17 cellular contexts compared by ENCODE assay signal in genomic region chr9:128718047-128718446, GRCh38. TPM values are rescaled to one million over a fixed set of nuclear protein-coding genes. Genes with fewer than 3 reads are reported as not detected.
DNase-seq lines count a peak whose midpoint lies in the region; ATAC-seq, FAIRE-seq and TF ChIP-seq lines count a peak whose summit lies in the region.
"Had no signal": no experiment of that assay in that cellular context is flagged by ENCODE, and none has a peak within 500 bp of the region (broad histone marks: within the 10 kb centered on the region; RNA-seq: fewer than 3 reads in every experiment).

No MANE protein-coding gene starts in this region.

- H3K79me2 ChIP-seq in K562 (ENCODE audit: control insufficient read depth, insufficient read depth, low read length) = no peaks in the 10 kb centered on the region

- TF ChIP-seq CTCF in HEK293 (tag by site-specific recombination; IDR thresholded peaks at IDR 0.05) (no peak), K562 (IDR thresholded peaks at IDR 0.05 in 2 of 3, conservative IDR thresholded peaks at IDR 0.05 in 1 of 3; ENCODE audit: insufficient read depth in 2 of 3, low read depth in 1 of 3, low read length in 3 of 3) (no peak), spleen (IDR thresholded peaks at IDR 0.05 in 8 of 11, conservative IDR thresholded peaks at IDR 0.05 in 3 of 11) (no peak)

- H3K27ac Mint-ChIP-seq in activated T-cell treated with anti-CD3 and anti-CD28 coated beads, Interleukin-2, amount 50 U/mL, for 24 hours = no peak overlapping the region
- H3K27ac Mint-ChIP-seq: CD4-positive, alpha-beta T cell; GM23338 had no signal

- peaks cover 12% of the 10 kb centered on the region for H3K4me1 Mint-ChIP-seq in activated T-cell treated with anti-CD3 and anti-CD28 coated beads, Interleukin-2, amount 50 U/mL, for 24 hours (ENCODE audit: low read depth)

- H3K4me2 ChIP-seq in K562 (ENCODE audit: insufficient read depth, low read length) = no peak overlapping the region
- H3K4me2 ChIP-seq: BLaER1 treated with 17β-estradiol and CSF1 and Interleukin-3, amounts not matched to agents 10 nM and 100 nM; GM23338 had no signal

- no peak for FAIRE-seq in K562 (lab: Jason Lieb, UNC)
- FAIRE-seq: GM12891, HTR-8/SVneo had no signal

- BruUV-seq in K562 (replicated peaks; lab: Mats Ljungman, UMichigan) = no TSS peak

- no peak overlapping the region for H3K9ac ChIP-seq in K562 (ENCODE audit: insufficient read depth in 1 of 2, low read depth in 2 of 2, low read length in 2 of 2)
- H3K9ac ChIP-seq: BLaER1 treated with 17β-estradiol and CSF1 and Interleukin-3, amounts not matched to agents 10 nM and 100 nM had no signal

- ATAC-seq in Right ventricle myocardium inferior = no peak
- ATAC-seq in K562 = no peak
- ATAC-seq: GM23338 had no signal

- in situ Hi-C loops in K562 (cut with MboI) = loop anchor here (5.0 to 10.0 kb wide), 2 partner anchors 71 to 293 kb away; partner anchors contain the start of gene CERCAM

- H3K36me3 ChIP-seq in HEK293 (ENCODE audit: control insufficient read depth in 2 of 2, insufficient read depth in 1 of 2, low read length in 2 of 2) (peaks cover 3 to 67% of the 10 kb centered on the region in 2 experiments; a peak in 2 of 3 replicates), K562 (ENCODE audit: control insufficient read depth, insufficient read depth, low read length) (peaks cover 73% of the 10 kb centered on the region; the same call in 2 of the 3 replicates), spleen (peaks cover 0 to 77% (median 23%) of the 10 kb centered on the region in 6 donors)

- H3K27me3 Mint-ChIP-seq in activated T-cell treated with anti-CD3 and anti-CD28 coated beads, Interleukin-2, amount 50 U/mL, for 24 hours = no peaks in the 10 kb centered on the region
- H3K27me3 Mint-ChIP-seq: CD4-positive, alpha-beta T cell had no signal

- WGBS in K562 (ENCODE audit: insufficient coverage, low coverage, missing lambda C conversion rate) = 85% methylated on average over 7 of the region's 8 CpGs
- WGBS in spleen, 5 donors = 72 to 93% (median 89%) methylated on average over 5 to 8 of the region's 8 CpGs

- no peak overlapping the region for H3K4me3 ChIP-seq in HEK293 (ENCODE audit: low read depth, low read length)
- no peak overlapping the region for H3K4me3 ChIP-seq in K562
- no peak overlapping the region for H3K4me3 ChIP-seq in spleen
- H3K4me3 ChIP-seq: BLaER1 treated with 17β-estradiol and CSF1 and Interleukin-3, amounts not matched to agents 10 nM and 100 nM; GM23338 had no signal

- no peak overlapping the region for H2AFZ ChIP-seq in K562 (ENCODE audit: low read depth, low read length)
- H2AFZ ChIP-seq: GM23338 had no signal

- no peaks in the 10 kb centered on the region for H3K27me3 ChIP-seq in K562 (ENCODE audit: control insufficient read depth in 2 of 2, insufficient read depth in 2 of 2, low read length in 2 of 2)
- no peaks in the 10 kb centered on the region for H3K27me3 ChIP-seq in spleen (replicated peaks in 1 of 7)
- H3K27me3 ChIP-seq: BLaER1 treated with 17β-estradiol and CSF1 and Interleukin-3, amounts not matched to agents 10 nM and 100 nM had no signal

- no peak overlapping the region for H3K4me3 Mint-ChIP-seq in activated T-cell treated with anti-CD3 and anti-CD28 coated beads, Interleukin-2, amount 50 U/mL, for 24 hours
- H3K4me3 Mint-ChIP-seq: CD4-positive, alpha-beta T cell; GM23338; H9 had no signal

- H3K9me3 Mint-ChIP-seq in activated T-cell treated with anti-CD3 and anti-CD28 coated beads, Interleukin-2, amount 50 U/mL, for 24 hours = no peaks in the 10 kb centered on the region
- H3K9me3 Mint-ChIP-seq: CD4-positive, alpha-beta T cell; GM23338; H9 had no signal

- H4K20me1 ChIP-seq in K562 (replicated peaks; ENCODE audit: control insufficient read depth, insufficient read depth, low read length) = no peaks in the 10 kb centered on the region
- H4K20me1 ChIP-seq: BLaER1 treated with 17β-estradiol and CSF1 and Interleukin-3, amounts not matched to agents 10 nM and 100 nM had no signal

- no peak for TF ChIP-seq RAD21 in K562 (CRISPR knock-in tag; conservative IDR thresholded peaks at IDR 0.05 in 1 of 2, IDR thresholded peaks at IDR 0.05 in 1 of 2)

- TF ChIP-seq POLR2A in K562 (conservative IDR thresholded peaks at IDR 0.05) (no peak), spleen (IDR thresholded peaks at IDR 0.05) (no peak)

- TF ChIP-seq EP300 in K562 (IDR thresholded peaks at IDR 0.05; ENCODE audit: low read length) = no peak

- POLR2A ChIA-PET in HEK293 (lab: Yijun Ruan, JAX) (interaction anchor here (0.6 to 1.2 kb wide), 3 partner anchors 18 to 49 kb away, joined by 3 to 9 read pairs (median 6); no protein-coding TSS in a partner anchor), K562 (lab: Yijun Ruan, JAX) (interaction anchor here (0.8 kb wide), 1 partner anchor 9 kb away, joined by 3 read pairs; no protein-coding TSS in a partner anchor)

- H3K4me1 ChIP-seq in HEK293 (ENCODE audit: control insufficient read depth, insufficient read depth, low read length) (no peaks in the 10 kb centered on the region), K562 (replicated peaks in 1 of 2; ENCODE audit: control insufficient read depth in 2 of 2, insufficient read depth in 2 of 2, low read length in 2 of 2) (peaks cover 6 to 28% of the 10 kb centered on the region in 2 experiments; a peak in 4 of 5 replicates), spleen (peaks cover 0 to 14% (median 9%) of the 10 kb centered on the region in 6 donors)

- intact Hi-C loops in Right ventricle myocardium inferior (cut with DNase I) (no loop called here), cardiac septum (cut with DNase I) (no loop called here), K562 (cut with micrococcal nuclease) (no loop called here), spleen (cut with DNase I; ENCODE audit: low total_unique reads) (no loop called here)

- H3K9me3 ChIP-seq in HEK293 (ENCODE audit: control insufficient read depth, insufficient read depth, low read depth, low read length) = no peaks in the 10 kb centered on the region
- no peaks in the 10 kb centered on the region for H3K9me3 ChIP-seq in K562 (replicated peaks; ENCODE audit: control insufficient read depth, insufficient read depth, low read depth, low read length)
- H3K9me3 ChIP-seq in spleen = no peaks in the 10 kb centered on the region
- H3K9me3 ChIP-seq: BLaER1 treated with 17β-estradiol and CSF1 and Interleukin-3, amounts not matched to agents 10 nM and 100 nM had no signal

- CTCF ChIA-PET in HEK293 (lab: Yijun Ruan, JAX) = interaction anchor here (0.6 to 1.6 kb wide), 3 partner anchors 14 to 210 kb away, joined by 3 to 5 read pairs (median 4); partner anchors contain the start of gene PKN3
- CTCF ChIA-PET in K562 (lab: Yijun Ruan, JAX; ENCODE audit: low intra/inter-chr PET ratio) = interaction anchor here (0.6 kb wide), 1 partner anchor 94 kb away, joined by 3 read pairs; no protein-coding TSS in a partner anchor

- H3K36me3 Mint-ChIP-seq in activated T-cell treated with anti-CD3 and anti-CD28 coated beads, Interleukin-2, amount 50 U/mL, for 24 hours (ENCODE audit: low read depth) = peaks cover 29% of the 10 kb centered on the region

- H3K9me1 ChIP-seq in K562 (ENCODE audit: control insufficient read depth, insufficient read depth, low read length) = peaks cover 2% of the 10 kb centered on the region

- no peak overlapping the region for H3K27ac ChIP-seq in HEK293 (ENCODE audit: extremely low read depth, low read depth, low read length)
- H3K27ac ChIP-seq in K562 (ENCODE audit: extremely low read depth, low read depth, low read length) = no peak overlapping the region
- H3K27ac ChIP-seq in spleen = no peak overlapping the region
- H3K27ac ChIP-seq: BLaER1 treated with 17β-estradiol and CSF1 and Interleukin-3, amounts not matched to agents 10 nM and 100 nM had no signal

- DNase-seq in Right ventricle myocardium inferior (ENCODE audit: missing footprints) = peak; percentile 37
- DNase-seq in cardiac septum (ENCODE audit: low spot score) = no peak
- no peak for DNase-seq in K562 (ENCODE audit: extremely low read depth in 1 of 4, low spot score in 3 of 4)
- peak; percentile 40 for DNase-seq in spleen
- DNase-seq in NCI-H1105 (lab: John Stamatoyannopoulos, UW) = no peak
- DNase-seq in NCI-H1694 treated with DMSO at 0.1 percent for 48 hours (lab: John Stamatoyannopoulos, UW) = no peak
- no peak for DNase-seq in activated T-cell treated with anti-CD3 and anti-CD28 coated beads, Interleukin-2, amount 50 U/mL, for 24 hours
- DNase-seq: 8988T; AML-193; CD4-positive, alpha-beta T cell; DMS79; H9 had no signal

RNA-seq across cellular contexts. Expression of gene ZDHHC12, which starts 5.9 kb away (rescaled TPM):
- total RNA-seq in Right ventricle myocardium inferior = 6.4 TPM
- 7.4 TPM for total RNA-seq in cardiac septum
- total RNA-seq in K562 (2011; cell fraction: chromatin; rRNA removed; ENCODE audit: low replicate concordance) = 7.1 and 18.4 TPM in 2 replicates
- 35.0 and 36.5 TPM in 2 replicates for total RNA-seq in K562 (2011; cell fraction: nucleolus; rRNA removed)
- total RNA-seq in K562 (2011; cell fraction: nucleoplasm; rRNA removed) = 22.9 and 31.1 TPM in 2 replicates
- 38.0 and 57.7 TPM in 2 replicates for total RNA-seq in K562 (2014; rRNA removed)
- total RNA-seq in K562 (2014; rRNA removed; fragmentation: Illumina TruSeq; extraction: Trizol) = 1.1 and 1.9 TPM in 2 replicates
- total RNA-seq in K562 (2015; rRNA removed; fragmentation: Illumina TruSeq; extraction: Trizol) = 18.7 and 19.1 TPM in 2 replicates
- 28.7 and 30.3 TPM in 2 replicates for total RNA-seq in K562 (2021)
- polyA plus RNA-seq in K562 (2011; rRNA removed) = 13.8 and 24.8 TPM in 2 replicates
- polyA plus RNA-seq in K562 (2011; cell fraction: cytosol; rRNA removed) = 30.4 and 84.8 TPM in 2 replicates
- polyA plus RNA-seq in K562 (2011; cell fraction: nucleus; rRNA removed) = 32.5 and 45.8 TPM in 2 replicates
- polyA plus RNA-seq in K562 (2012) = 31.0 and 52.7 TPM in 2 replicates
- 6.8 and 27.8 TPM in 2 replicates for polyA plus RNA-seq in K562 (2014; fragmentation: Illumina TruSeq; extraction: Trizol)
- 1 to 10 TPM in 1 of 2 experiments, under 1 TPM in 1; 0.21 to 4.3 TPM for polyA plus RNA-seq in K562 (2014; fragmentation: Nextera tagmentation; extraction: Ambion mirVana)
- polyA plus RNA-seq in K562 (2014; rRNA removed) = 31.7 TPM in 2 replicates
- 3.4 and 6.5 TPM in 2 replicates for polyA minus RNA-seq in K562 (2011; rRNA and poly(A)+ RNA removed)
- 21.7 and 30.2 TPM in 2 replicates for polyA minus RNA-seq in K562 (2011; cell fraction: cytosol; rRNA and poly(A)+ RNA removed)
- polyA minus RNA-seq in K562 (2011; cell fraction: nucleus; rRNA and poly(A)+ RNA removed) = 5.8 and 6.1 TPM in 2 replicates
- total RNA-seq in spleen = 10 to 100 TPM; 21.5 to 73.4 (median 24.4) TPM
- 10 to 100 TPM; 31.7 to 51.0 (median 41.5) TPM for polyA plus RNA-seq in spleen

RNA-seq across cellular contexts. Expression of gene PKN3, which starts 15.7 kb away (rescaled TPM):
- total RNA-seq in Right ventricle myocardium inferior = 8.5 TPM
- 6.2 TPM for total RNA-seq in cardiac septum
- 45.1 and 101 TPM in 2 replicates for total RNA-seq in K562 (2011; cell fraction: chromatin; rRNA removed; ENCODE audit: low replicate concordance)
- total RNA-seq in K562 (2011; cell fraction: nucleolus; rRNA removed) = 76.3 and 95.7 TPM in 2 replicates
- total RNA-seq in K562 (2011; cell fraction: nucleoplasm; rRNA removed) = 27.9 and 53.6 TPM in 2 replicates
- 29.4 and 42.4 TPM in 2 replicates for total RNA-seq in K562 (2014; rRNA removed)
- total RNA-seq in K562 (2014; rRNA removed; fragmentation: Illumina TruSeq; extraction: Trizol) = 10.6 and 16.2 TPM in 2 replicates
- 17.5 and 19.7 TPM in 2 replicates for total RNA-seq in K562 (2015; rRNA removed; fragmentation: Illumina TruSeq; extraction: Trizol)
- total RNA-seq in K562 (2021) = 40.3 and 41.3 TPM in 2 replicates
- polyA plus RNA-seq in K562 (2011; rRNA removed) = 24.5 and 25.4 TPM in 2 replicates
- polyA plus RNA-seq in K562 (2011; cell fraction: cytosol; rRNA removed) = 25.0 and 47.2 TPM in 2 replicates
- polyA plus RNA-seq in K562 (2011; cell fraction: nucleus; rRNA removed) = 80.6 and 118 TPM in 2 replicates
- polyA plus RNA-seq in K562 (2012) = 28.4 and 42.0 TPM in 2 replicates
- polyA plus RNA-seq in K562 (2014; fragmentation: Illumina TruSeq; extraction: Trizol) = 19.7 and 28.3 TPM in 2 replicates
- 1 to 10 TPM in 1 of 2 experiments, under 1 TPM in 1; 0.82 to 1.4 TPM for polyA plus RNA-seq in K562 (2014; fragmentation: Nextera tagmentation; extraction: Ambion mirVana)
- polyA plus RNA-seq in K562 (2014; rRNA removed) = 48.9 and 49.2 TPM in 2 replicates
- 9.4 and 18.7 TPM in 2 replicates for polyA minus RNA-seq in K562 (2011; rRNA and poly(A)+ RNA removed)
- 23.5 and 24.5 TPM in 2 replicates for polyA minus RNA-seq in K562 (2011; cell fraction: cytosol; rRNA and poly(A)+ RNA removed)
- 12.1 and 13.3 TPM in 2 replicates for polyA minus RNA-seq in K562 (2011; cell fraction: nucleus; rRNA and poly(A)+ RNA removed)
- total RNA-seq in spleen = 10 to 100 TPM in 4 of 7 donors, 1 to 10 TPM in 3; 5.6 to 18.5 (median 10.0) TPM
- polyA plus RNA-seq in spleen = 10 to 100 TPM in 1 of 3 donors, 1 to 10 TPM in 2; 4.1 to 15.1 (median 9.5) TPM

RNA-seq across cellular contexts. Expression of gene SET, which starts 29.0 kb away (rescaled TPM):
- 175 TPM for total RNA-seq in Right ventricle myocardium inferior
- total RNA-seq in cardiac septum = 212 TPM
- total RNA-seq in K562 (2011; cell fraction: chromatin; rRNA removed; ENCODE audit: low replicate concordance) = 148 and 241 TPM in 2 replicates
- total RNA-seq in K562 (2011; cell fraction: nucleolus; rRNA removed) = 111 and 117 TPM in 2 replicates
- total RNA-seq in K562 (2011; cell fraction: nucleoplasm; rRNA removed) = 183 and 259 TPM in 2 replicates
- total RNA-seq in K562 (2014; rRNA removed) = 887 and 1,071 TPM in 2 replicates
- 1,328 and 1,534 TPM in 2 replicates for total RNA-seq in K562 (2014; rRNA removed; fragmentation: Illumina TruSeq; extraction: Trizol)
- 1,335 and 1,447 TPM in 2 replicates for total RNA-seq in K562 (2015; rRNA removed; fragmentation: Illumina TruSeq; extraction: Trizol)
- 840 and 907 TPM in 2 replicates for total RNA-seq in K562 (2021)
- polyA plus RNA-seq in K562 (2011; rRNA removed) = 308 and 520 TPM in 2 replicates
- polyA plus RNA-seq in K562 (2011; cell fraction: cytosol; rRNA removed) = 84.3 and 133 TPM in 2 replicates
- 138 and 148 TPM in 2 replicates for polyA plus RNA-seq in K562 (2011; cell fraction: nucleus; rRNA removed)
- polyA plus RNA-seq in K562 (2012) = 556 and 791 TPM in 2 replicates
- 886 and 1,006 TPM in 2 replicates for polyA plus RNA-seq in K562 (2014; fragmentation: Illumina TruSeq; extraction: Trizol)
- polyA plus RNA-seq in K562 (2014; fragmentation: Nextera tagmentation; extraction: Ambion mirVana) = 100 to 1,000 TPM; 404 to 534 TPM
- polyA plus RNA-seq in K562 (2014; rRNA removed) = 609 and 622 TPM in 2 replicates
- polyA minus RNA-seq in K562 (2011; rRNA and poly(A)+ RNA removed) = 1,021 and 1,119 TPM in 2 replicates
- polyA minus RNA-seq in K562 (2011; cell fraction: cytosol; rRNA and poly(A)+ RNA removed) = 256 and 383 TPM in 2 replicates
- 100 and 155 TPM in 2 replicates for polyA minus RNA-seq in K562 (2011; cell fraction: nucleus; rRNA and poly(A)+ RNA removed)
- total RNA-seq in spleen = 100 to 1,000 TPM; 140 to 251 (median 216) TPM
- polyA plus RNA-seq in spleen = 100 to 1,000 TPM; 127 to 159 (median 158) TPM

RNA-seq across cellular contexts. Expression of gene ZER1, which starts 53.7 kb away (rescaled TPM):
- 51.5 TPM for total RNA-seq in Right ventricle myocardium inferior
- 51.8 TPM for total RNA-seq in cardiac septum
- total RNA-seq in K562 (2011; cell fraction: chromatin; rRNA removed; ENCODE audit: low replicate concordance) = 19.8 and 57.5 TPM in 2 replicates
- total RNA-seq in K562 (2011; cell fraction: nucleolus; rRNA removed) = 14.3 and 15.0 TPM in 2 replicates
- total RNA-seq in K562 (2011; cell fraction: nucleoplasm; rRNA removed) = 15.9 and 22.8 TPM in 2 replicates
- 6.8 and 8.4 TPM in 2 replicates for total RNA-seq in K562 (2014; rRNA removed)
- 2.0 and 2.3 TPM in 2 replicates for total RNA-seq in K562 (2014; rRNA removed; fragmentation: Illumina TruSeq; extraction: Trizol)
- total RNA-seq in K562 (2015; rRNA removed; fragmentation: Illumina TruSeq; extraction: Trizol) = 3.8 and 4.0 TPM in 2 replicates
- total RNA-seq in K562 (2021) = 9.7 and 10.1 TPM in 2 replicates
- 6.5 and 14.3 TPM in 2 replicates for polyA plus RNA-seq in K562 (2011; rRNA removed)
- 19.3 and 30.6 TPM in 2 replicates for polyA plus RNA-seq in K562 (2011; cell fraction: cytosol; rRNA removed)
- 21.7 and 29.5 TPM in 2 replicates for polyA plus RNA-seq in K562 (2011; cell fraction: nucleus; rRNA removed)
- 8.3 and 21.2 TPM in 2 replicates for polyA plus RNA-seq in K562 (2012)
- 6.2 and 8.6 TPM in 2 replicates for polyA plus RNA-seq in K562 (2014; fragmentation: Illumina TruSeq; extraction: Trizol)
- polyA plus RNA-seq in K562 (2014; fragmentation: Nextera tagmentation; extraction: Ambion mirVana) = under 1 TPM; 0.07 to 0.22 TPM
- 7.1 and 10.7 TPM in 2 replicates for polyA plus RNA-seq in K562 (2014; rRNA removed)
- polyA minus RNA-seq in K562 (2011; rRNA and poly(A)+ RNA removed) = 5.8 and 6.2 TPM in 2 replicates
- polyA minus RNA-seq in K562 (2011; cell fraction: cytosol; rRNA and poly(A)+ RNA removed) = 8.0 and 10.1 TPM in 2 replicates
- polyA minus RNA-seq in K562 (2011; cell fraction: nucleus; rRNA and poly(A)+ RNA removed) = 6.7 and 9.1 TPM in 2 replicates
- 10 to 100 TPM; 27.8 to 65.5 (median 38.0) TPM for total RNA-seq in spleen
- 10 to 100 TPM; 10.5 to 17.1 (median 13.1) TPM for polyA plus RNA-seq in spleen

Comparison
In these comparisons a context has a peak if more than half of its experiments do, and no peak if none do; other contexts are left out.
1. DNase-seq: peak in Right ventricle myocardium inferior (single experiment) and spleen (single experiment); none in cardiac septum (single experiment), K562 (0 of 4), NCI-H1105 (single experiment), NCI-H1694 treated with DMSO at 0.1 percent for 48 hours (single experiment) and activated T-cell treated with anti-CD3 and anti-CD28 coated beads, Interleukin-2, amount 50 U/mL, for 24 hours (single experiment).